ENCODE assay signal across 8 cellular contexts in genomic region chr17:17836818-17837379, GRCh38. TPM values are rescaled to one million over a fixed set of nuclear protein-coding genes. Genes with fewer than 3 reads are reported as not detected.
DNase-seq lines count a peak whose midpoint lies in the region; ATAC-seq and TF ChIP-seq lines count a peak whose summit lies in the region.

TSS of gene SREBF1 (minus strand) at chr17:17836986. CDS start at chr17:17836817, 169 bp downstream.

- no peaks in the 10 kb centered on the region for H3K27me3 ChIP-seq in left lung

- H3K4me3 ChIP-seq in coronary artery, result peak within 1 kb of the TSS; percentile 99
- peak within 1 kb of the TSS; percentile 90 to 95 for H3K4me3 ChIP-seq in left lung

- H3K27ac Mint-ChIP-seq in activated B cell treated with CpG ODN at 0.5 μM for 24 hours, result peak within 1 kb of the TSS; percentile 82

- peak; percentile 32 for ATAC-seq in GM21447 (IDR thresholded peaks at IDR 0.05; ENCODE audit: unreplicated experiment)
- peak; percentile 8 for ATAC-seq in activated B cell treated with CpG ODN at 0.5 μM for 24 hours (ENCODE audit: low read depth)
- peak; percentile 19 for ATAC-seq in left lung
- no peak for ATAC-seq in HG03039 (IDR thresholded peaks at IDR 0.05; ENCODE audit: unreplicated experiment)

- TF ChIP-seq CTCF in activated B cell treated with CpG ODN at 0.5 μM for 24 hours (IDR thresholded peaks at IDR 0.05) (no peak), coronary artery (IDR thresholded peaks at IDR 0.05) (no peak), left lung (IDR thresholded peaks at IDR 0.05) (no peak)

- H3K27me3 Mint-ChIP-seq in activated B cell treated with CpG ODN at 0.5 μM for 24 hours, result no peaks in the 10 kb centered on the region

- POLR2A ChIA-PET in activated B cell treated with CpG ODN at 0.5 μM for 24 hours (lab: Charles Lee), result interaction anchor here (0.6 to 4.7 kb wide), 12 partner anchors 11 to 199 kb away, joined by 3 to 48 read pairs (median 6); no protein-coding TSS in a partner anchor

- H3K27ac ChIP-seq in coronary artery, result peak within 1 kb of the TSS; percentile 99
- peak within 1 kb of the TSS; percentile 97 to 99 for H3K27ac ChIP-seq in left lung

- H3K4me1 Mint-ChIP-seq in activated B cell treated with CpG ODN at 0.5 μM for 24 hours, result peaks cover 70% of the 10 kb centered on the region

- H3K9me3 ChIP-seq in left lung, result no peaks in the 10 kb centered on the region

- peaks cover 4% of the 10 kb centered on the region for H3K36me3 Mint-ChIP-seq in activated B cell treated with CpG ODN at 0.5 μM for 24 hours (ENCODE audit: low read depth)

- H3K9me3 Mint-ChIP-seq in activated B cell treated with CpG ODN at 0.5 μM for 24 hours, result no peaks in the 10 kb centered on the region

- H3K4me1 ChIP-seq in left lung, result peaks cover 54 to 89% of the 10 kb centered on the region in 2 donors

- H3K36me3 ChIP-seq in left lung, result peaks cover 0 to 6% of the 10 kb centered on the region in 2 donors

- intact Hi-C loops in activated B cell treated with CpG ODN at 0.5 μM for 24 hours (cut with micrococcal nuclease), result loop anchor here (1.0 to 5.0 kb wide), 3 partner anchors 23 to 1470 kb away; no protein-coding TSS in a partner anchor
- intact Hi-C loops in left lung (cut with DNase I), result no loop called here

- peak within 1 kb of the TSS; percentile 86 for H3K4me3 Mint-ChIP-seq in activated B cell treated with CpG ODN at 0.5 μM for 24 hours

- DNase-seq in ELF-1 (ENCODE audit: low read depth, low spot score) (peak; percentile 57), HuH-7.5 (ENCODE audit: low spot score) (peak; percentile 66), activated B cell treated with CpG ODN at 0.5 μM for 24 hours (peak; percentile 54), coronary artery (ENCODE audit: low spot score) (no peak), left lung (peak; percentile 78 to 94)
- peak; percentile 59 for DNase-seq in stimulated activated CD4-positive, alpha-beta T cell treated with anti-CD3 and anti-CD28 coated beads, Interleukin-4, amount 100 ng/mL, for 4 hours

- CTCF ChIA-PET in activated B cell treated with CpG ODN at 0.5 μM for 24 hours (lab: Charles Lee), result interaction anchor here (1.2 to 1.3 kb wide), 4 partner anchors 11 to 24 kb away, joined by 3 to 4 read pairs (median 4); no protein-coding TSS in a partner anchor

RNA-seq across cellular contexts. Expression of gene SREBF1, which starts in this region (rescaled TPM):
- total RNA-seq in activated B cell treated with CpG ODN at 0.5 μM for 24 hours (16.7 and 19.7 TPM in 2 replicates), left lung (100 to 1,000 TPM; 112 to 122 TPM)
